In the genomic region with DNA sequence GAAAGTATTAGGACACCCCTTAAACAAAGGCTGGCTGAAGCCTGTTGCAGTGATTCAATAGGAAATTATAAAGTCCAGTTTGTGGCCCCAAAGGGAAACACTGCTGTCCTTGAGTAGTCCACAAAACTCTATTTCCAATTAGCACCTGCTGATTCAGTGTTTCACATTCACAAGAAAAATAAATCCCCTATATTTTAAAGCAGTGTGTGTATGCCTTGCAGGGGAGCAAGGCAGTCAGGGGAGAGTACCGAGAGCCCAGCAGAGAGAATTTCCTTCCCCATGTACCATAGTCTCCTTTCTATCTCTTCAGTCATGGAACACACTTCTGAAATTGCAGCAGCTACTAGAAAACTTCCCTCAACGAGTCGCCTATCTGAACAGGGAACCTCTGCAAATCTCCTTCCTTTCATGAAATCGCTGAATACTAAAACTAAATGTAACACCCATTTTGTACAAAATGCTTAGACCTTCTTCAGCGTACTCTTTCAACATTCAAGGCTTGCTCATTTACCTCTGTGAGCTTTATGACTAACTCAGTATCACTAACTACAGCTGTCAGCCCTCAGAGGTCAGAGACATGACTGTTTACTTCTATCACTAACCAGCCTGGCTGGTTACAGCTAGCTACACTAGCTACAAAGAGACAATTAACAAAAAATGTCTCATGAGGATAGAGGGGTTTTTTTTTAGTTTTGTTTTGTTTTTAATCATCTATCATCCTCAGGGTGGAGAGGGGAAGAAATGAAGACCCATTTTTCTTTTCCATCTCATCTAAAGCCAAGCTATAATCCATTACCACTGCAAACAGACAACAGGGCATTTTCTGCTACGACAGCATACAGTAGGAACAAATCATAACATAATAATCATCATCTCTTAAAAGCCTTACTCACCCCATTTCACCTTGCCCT, we compare ENCODE assay signal across 13 cellular contexts.
A peak's percentile ranks its signal among the peaks of the same experiment; 100 is the strongest.
DNase-seq lines count a peak whose midpoint lies in the region; ATAC-seq and TF ChIP-seq lines count a peak whose summit lies in the region.
"Had no signal": no experiment of that assay in that cellular context is flagged by ENCODE, and none has a peak within 500 bp of the region (broad histone marks: within the 10 kb centered on the region; RNA-seq: fewer than 3 reads in every experiment).

No MANE protein-coding gene starts in this region.

- no peaks in the 10 kb centered on the region for H3K36me3 ChIP-seq in H7 (replicated peaks; ENCODE audit: control insufficient read depth, insufficient read depth, low read length)
- H3K36me3 ChIP-seq: gastrocnemius medialis, neural progenitor cell had no signal

- no peak overlapping the region for H3K4me3 Mint-ChIP-seq in nephron progenitor cell
- H3K4me3 Mint-ChIP-seq: activated naive CD4-positive, alpha-beta T cell treated with anti-CD3 and anti-CD28 coated beads, Interleukin-2, amount 10 ng/mL, durations not matched to agents 7 days and 5 days; neural progenitor cell had no signal

- no peak for TF ChIP-seq POLR2A in lower leg skin (IDR thresholded peaks at IDR 0.05)

- no peak overlapping the region for H3K27ac Mint-ChIP-seq in nephron progenitor cell
- H3K27ac Mint-ChIP-seq: activated naive CD4-positive, alpha-beta T cell treated with anti-CD3 and anti-CD28 coated beads, Interleukin-2, amount 10 ng/mL, durations not matched to agents 7 days and 5 days; neural progenitor cell had no signal

- peaks cover 79% of the 10 kb centered on the region for H3K4me1 Mint-ChIP-seq in nephron progenitor cell
- H3K4me1 Mint-ChIP-seq: activated naive CD4-positive, alpha-beta T cell treated with anti-CD3 and anti-CD28 coated beads, Interleukin-2, amount 10 ng/mL, durations not matched to agents 7 days and 5 days had no signal

- ATAC-seq in GM18520 (IDR thresholded peaks at IDR 0.05; ENCODE audit: unreplicated experiment), result peak; percentile 80
- peak; percentile 59 for ATAC-seq in GM21526 (IDR thresholded peaks at IDR 0.05; ENCODE audit: low FRiP score, unreplicated experiment)
- ATAC-seq in HG03354 (IDR thresholded peaks at IDR 0.05; ENCODE audit: poor library complexity, severe bottlenecking, unreplicated experiment), result peak; percentile 92
- ATAC-seq: gastrocnemius medialis had no signal

- H3K27me3 ChIP-seq in H7 (ENCODE audit: control insufficient read depth, insufficient read depth, low read length), result no peaks in the 10 kb centered on the region
- H3K27me3 ChIP-seq: gastrocnemius medialis, neural progenitor cell had no signal

- DNase-seq in foreskin fibroblast, result peak; percentile 19 to 55
- no peak for DNase-seq in H7
- DNase-seq in nephron progenitor cell, result no peak
- no peak for DNase-seq in lower leg skin (ENCODE audit: low spot score in 2 of 2)
- no peak for DNase-seq in SK-N-DZ (ENCODE audit: low spot score)
- DNase-seq: activated naive CD4-positive, alpha-beta T cell treated with anti-CD3 and anti-CD28 coated beads, Interleukin-2, amount 10 ng/mL, durations not matched to agents 7 days and 5 days; gastrocnemius medialis; NCI-H1092 treated with DMSO at 0.1 percent for 48 hours; T-helper 1 cell had no signal

- TF ChIP-seq CTCF in foreskin fibroblast (IDR thresholded peaks at IDR 0.05; ENCODE audit: low read depth, low read length) (no peak), nephron progenitor cell (IDR thresholded peaks at IDR 0.05) (no peak), lower leg skin (IDR thresholded peaks at IDR 0.05) (no peak)

- intact Hi-C loops in lower leg skin (cut with DNase I; ENCODE audit: low total_unique reads), result no loop called here

- no peaks in the 10 kb centered on the region for H3K9me3 Mint-ChIP-seq in nephron progenitor cell
- H3K9me3 Mint-ChIP-seq: activated naive CD4-positive, alpha-beta T cell treated with anti-CD3 and anti-CD28 coated beads, Interleukin-2, amount 10 ng/mL, durations not matched to agents 7 days and 5 days; neural progenitor cell had no signal

- peaks cover 3% of the 10 kb centered on the region for H3K27me3 Mint-ChIP-seq in nephron progenitor cell (ENCODE audit: low read depth, poor library complexity)
- H3K27me3 Mint-ChIP-seq: activated naive CD4-positive, alpha-beta T cell treated with anti-CD3 and anti-CD28 coated beads, Interleukin-2, amount 10 ng/mL, durations not matched to agents 7 days and 5 days had no signal

- H3K36me3 Mint-ChIP-seq in nephron progenitor cell (ENCODE audit: low read depth), result no peaks in the 10 kb centered on the region
- H3K36me3 Mint-ChIP-seq: activated naive CD4-positive, alpha-beta T cell treated with anti-CD3 and anti-CD28 coated beads, Interleukin-2, amount 10 ng/mL, durations not matched to agents 7 days and 5 days; neural progenitor cell had no signal

- no peak overlapping the region for H3K4me3 ChIP-seq in foreskin fibroblast (ENCODE audit: low read depth in 1 of 2, low read length in 2 of 2)
- H3K4me3 ChIP-seq in H7 (ENCODE audit: insufficient read depth, low read depth, low read length), result no peak overlapping the region
- H3K4me3 ChIP-seq in lower leg skin (ENCODE audit: low read depth, poor library complexity, severe bottlenecking), result no peak overlapping the region
- H3K4me3 ChIP-seq: gastrocnemius medialis, neural progenitor cell had no signal

- 72 to 83% methylated on average over 6 of the region's 6 CpGs for WGBS in lower leg skin, 2 donors

Comparison
In these comparisons a context has a peak if more than half of its experiments do, and no peak if none do; other contexts are left out.
1. DNase-seq: peak in foreskin fibroblast (2 of 2); none in H7 (single experiment), nephron progenitor cell (single experiment), lower leg skin (0 of 2) and SK-N-DZ (single experiment).
2. Peak in every context shown above with its lines, with median percentiles within 50 percentile points of each other: ATAC-seq.